Comparison of ENCODE assay signal across 23 cellular contexts in the genomic region with DNA sequence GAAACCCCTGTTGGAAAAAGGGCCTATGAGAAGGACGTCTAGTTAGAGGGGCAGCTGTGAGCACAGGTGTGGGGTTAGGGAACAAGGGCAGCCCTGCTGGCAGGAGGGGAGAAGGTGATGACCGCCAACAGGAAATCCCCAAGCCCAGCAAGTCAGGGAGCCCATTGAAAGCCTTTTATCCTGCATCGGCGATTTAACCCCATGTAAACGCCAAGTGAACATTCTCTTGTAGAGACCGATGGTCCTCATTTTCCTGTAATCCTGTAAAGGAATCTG. TPM values are rescaled to one million over a fixed set of nuclear protein-coding genes. Genes with fewer than 3 reads are reported as not detected.
A peak's percentile ranks its signal among the peaks of the same experiment; 100 is the strongest.
DNase-seq lines count a peak whose midpoint lies in the region; ATAC-seq, FAIRE-seq and TF ChIP-seq lines count a peak whose summit lies in the region.
"Had no signal": no experiment of that assay in that cellular context is flagged by ENCODE, and none has a peak within 500 bp of the region (broad histone marks: within the 10 kb centered on the region; RNA-seq: fewer than 3 reads in every experiment).

No MANE protein-coding gene starts in this region.

- H3K56ac ChIP-seq in H1 (replicated peaks; ENCODE audit: insufficient read length, low read depth, low read length), result no peak overlapping the region
- H3K56ac ChIP-seq in mesendoderm (ENCODE audit: low read length), result peak overlapping the region; percentile 9

- H2BK120ac ChIP-seq in H1 (replicated peaks; ENCODE audit: low read depth, low read length) (no peak overlapping the region), mesendoderm (ENCODE audit: low read depth, low read length) (no peak overlapping the region)

- peak overlapping the region; percentile 49 for H3K4me3 Mint-ChIP-seq in activated T-cell treated with anti-CD3 and anti-CD28 coated beads, Interleukin-2, amount 50 U/mL, for 4 hours
- H3K4me3 Mint-ChIP-seq in type B pancreatic cell, result peak overlapping the region; percentile 62
- H3K4me3 Mint-ChIP-seq: IgD-negative memory B cell had no signal

- TF ChIP-seq CTCF in H1 (IDR thresholded peaks at IDR 0.05; ENCODE audit: control extremely low read depth in 1 of 3, insufficient read depth in 1 of 3, low read depth in 1 of 3, low read length in 3 of 3), result peak in 2 of 3 experiments; percentile 14 to 16; a peak in 1 of 4 replicates
- no peak for TF ChIP-seq CTCF in type B pancreatic cell (conservative IDR thresholded peaks at IDR 0.05)

- no peak overlapping the region for H3K23ac ChIP-seq in H1 (ENCODE audit: insufficient read length)
- no peak overlapping the region for H3K23ac ChIP-seq in mesendoderm (ENCODE audit: low read length)

- peaks cover 0 to under 1% of the 10 kb centered on the region in 2 experiments for H4K20me1 ChIP-seq in H1 (replicated peaks in 1 of 2; ENCODE audit: control insufficient read depth in 1 of 2, insufficient read depth in 2 of 2, low read length in 2 of 2)

- H3K4me1 ChIP-seq in H1 (replicated peaks in 1 of 4; ENCODE audit: control insufficient read depth in 3 of 4, insufficient read depth in 4 of 4, low read length in 3 of 4) (peaks cover 16 to 30% (median 23%) of the 10 kb centered on the region in 4 experiments), mesendoderm (ENCODE audit: control insufficient read depth, low read depth, low read length) (peaks cover 8% of the 10 kb centered on the region)
- H3K4me1 ChIP-seq: SJCRH30 had no signal

- peaks cover 4 to 53% (median 43%) of the 10 kb centered on the region in 4 experiments for H3K27me3 ChIP-seq in H1 (replicated peaks in 1 of 4; ENCODE audit: control insufficient read depth in 3 of 4, extremely low read depth in 1 of 4, insufficient read depth in 3 of 4, low read length in 3 of 4)
- H3K27me3 ChIP-seq in mesendoderm (ENCODE audit: insufficient read depth, low read length, poor library complexity), result no peaks in the 10 kb centered on the region

- FAIRE-seq in H1 (lab: Jason Lieb, UNC), result peak; percentile 36
- FAIRE-seq: D721Med had no signal

- peak in 1 of 2 experiments; percentile 75; a peak in 1 of 3 replicates for TF ChIP-seq EP300 in H1 (IDR thresholded peaks at IDR 0.05; ENCODE audit: borderline replicate concordance in 1 of 2, low read depth in 2 of 2, low read length in 2 of 2)

- H3K4me3 ChIP-seq in H1 (ENCODE audit: extremely low read depth in 1 of 4, insufficient read depth in 2 of 4, low read depth in 3 of 4, low read length in 4 of 4) (peak overlapping the region in 1 of 4 experiments; percentile 65; a peak in 2 of 8 replicates), mesendoderm (ENCODE audit: low read length) (no peak overlapping the region)
- H3K4me3 ChIP-seq: GM23248, SJCRH30 had no signal

- no peaks in the 10 kb centered on the region for H3K36me3 Mint-ChIP-seq in activated T-cell treated with anti-CD3 and anti-CD28 coated beads, Interleukin-2, amount 50 U/mL, for 4 hours (ENCODE audit: insufficient read depth)
- no peaks in the 10 kb centered on the region for H3K36me3 Mint-ChIP-seq in type B pancreatic cell
- H3K36me3 Mint-ChIP-seq: CD8-positive, alpha-beta T cell; IgD-negative memory B cell had no signal

- no peak overlapping the region for H4K8ac ChIP-seq in H1 (ENCODE audit: extremely low read depth, insufficient read depth, low read length)
- no peak overlapping the region for H4K8ac ChIP-seq in mesendoderm (ENCODE audit: low read depth, low read length)

- POLR2A ChIA-PET in H1 (lab: Charles Lee; ENCODE audit: partially characterized antibody), result interaction anchor here (1.4 to 2.7 kb wide), 3 partner anchors 47 to 53 kb away, joined by 3 to 13 read pairs (median 10); no protein-coding TSS in a partner anchor

- no peaks in the 10 kb centered on the region for H3K9me3 Mint-ChIP-seq in activated T-cell treated with anti-CD3 and anti-CD28 coated beads, Interleukin-2, amount 50 U/mL, for 4 hours
- no peaks in the 10 kb centered on the region for H3K9me3 Mint-ChIP-seq in type B pancreatic cell
- H3K9me3 Mint-ChIP-seq: CD8-positive, alpha-beta T cell had no signal

- ATAC-seq in activated T-cell treated with anti-CD3 and anti-CD28 coated beads, Interleukin-2, amount 50 U/mL, for 4 hours, result no peak
- ATAC-seq in GM19328 (IDR thresholded peaks at IDR 0.05; ENCODE audit: unreplicated experiment), result no peak
- ATAC-seq in stimulated activated naive CD8-positive, alpha-beta T cell treated with anti-CD3 and anti-CD28 coated beads, Interleukin-15, Interleukin-2, amounts not matched to agents 100 U/mL and 50 U/mL, for 24 hours, result no peak
- ATAC-seq: CD8-positive, alpha-beta T cell; PC-3 had no signal

- DNase-seq in activated T-cell treated with anti-CD3 and anti-CD28 coated beads, Interleukin-2, amount 50 U/mL, for 4 hours, result no peak
- DNase-seq in activated T-cell treated with anti-CD3 and anti-CD28 coated beads, Interleukin-2, amount 50 U/mL, for 1 hour, result no peak
- DNase-seq in H1 (ENCODE audit: low read depth in 1 of 2, low spot score in 2 of 2), result no peak
- peak; percentile 41 for DNase-seq in mesendoderm
- DNase-seq in type B pancreatic cell (ENCODE audit: extremely low spot score, unreplicated experiment), result no peak
- no peak for DNase-seq in putamen (ENCODE audit: low spot score)
- DNase-seq in stimulated activated naive CD8-positive, alpha-beta T cell treated with anti-CD3 and anti-CD28 coated beads, Interleukin-15, Interleukin-2, amounts not matched to agents 100 U/mL and 50 U/mL, for 24 hours, result no peak
- DNase-seq: 8988T; CD8-positive, alpha-beta T cell; DMS79; GM23248; NCI-H1417; NCI-H187 treated with DMSO at 0.1 percent for 48 hours; NCI-H2171; NCI-H446; NCI-H69; PC-3; SJCRH30 had no signal

- no peak overlapping the region for H3K4ac ChIP-seq in H1 (replicated peaks; ENCODE audit: insufficient read length, low read depth, low read length)
- H3K4ac ChIP-seq in mesendoderm (ENCODE audit: low read depth, low read length), result no peak overlapping the region

- H3K36me3 ChIP-seq in H1 (ENCODE audit: control insufficient read depth in 2 of 4, insufficient read depth in 4 of 4, low read length in 3 of 4) (no peaks in the 10 kb centered on the region), mesendoderm (ENCODE audit: control insufficient read depth, insufficient read depth, low read length) (no peaks in the 10 kb centered on the region)
- H3K36me3 ChIP-seq: SJCRH30 had no signal

- H2AFZ ChIP-seq in H1 (ENCODE audit: low read length), result no peak overlapping the region

- no peak overlapping the region for H2BK15ac ChIP-seq in H1 (ENCODE audit: low read length)
- no peak overlapping the region for H2BK15ac ChIP-seq in mesendoderm (replicated peaks; ENCODE audit: low read depth)

- H3K4me1 Mint-ChIP-seq in activated T-cell treated with anti-CD3 and anti-CD28 coated beads, Interleukin-2, amount 50 U/mL, for 4 hours (ENCODE audit: low read depth), result peaks cover 24% of the 10 kb centered on the region
- H3K4me1 Mint-ChIP-seq in type B pancreatic cell (ENCODE audit: unreplicated experiment), result peaks cover 28% of the 10 kb centered on the region

- no peaks in the 10 kb centered on the region for H3K9me3 ChIP-seq in H1 (ENCODE audit: insufficient read depth in 2 of 2, low read depth in 1 of 2, low read length in 1 of 2)
- H3K9me3 ChIP-seq: SJCRH30 had no signal

- no peak overlapping the region for H2BK5ac ChIP-seq in H1 (ENCODE audit: low read depth, low read length)
- H2BK5ac ChIP-seq in mesendoderm (ENCODE audit: low read length), result no peak overlapping the region

- H4K91ac ChIP-seq in H1 (replicated peaks; ENCODE audit: insufficient read length, low read length), result no peak overlapping the region

- H3K14ac ChIP-seq in H1 (ENCODE audit: insufficient read length), result no peak overlapping the region

- WGBS in H1 (ENCODE audit: extremely low coverage in 1 of 2, insufficient coverage in 1 of 2, insufficient read length in 1 of 2, insufficient replicate concordance in 2 of 2, low coverage in 1 of 2, low lambda C conversion rate in 2 of 2, missing lambda C conversion rate in 1 of 2), 2 experiments, result 18% methylated on average over 5 of the region's 6 CpGs; no CpG with 5 or more reads in 1 of the 2 experiments
- WGBS in mesendoderm (ENCODE audit: extremely low coverage, insufficient coverage, low lambda C conversion rate), result no CpG with 5 or more reads among the region's 6 CpGs

- H3K27ac Mint-ChIP-seq in type B pancreatic cell, result no peak overlapping the region
- H3K27ac Mint-ChIP-seq: CD8-positive, alpha-beta T cell; IgD-negative memory B cell had no signal

- no peak for TF ChIP-seq POLR2A in H1 (IDR thresholded peaks at IDR 0.05; ENCODE audit: control extremely low read depth in 1 of 2, low read depth in 2 of 2, low read length in 2 of 2)

- H4K5ac ChIP-seq in H1 (ENCODE audit: insufficient read length, low read depth, low read length), result no peak overlapping the region
- no peak overlapping the region for H4K5ac ChIP-seq in mesendoderm (ENCODE audit: low read length)

- no peak overlapping the region for H2BK12ac ChIP-seq in H1 (ENCODE audit: low read depth, low read length)

- H3K27me3 Mint-ChIP-seq in activated T-cell treated with anti-CD3 and anti-CD28 coated beads, Interleukin-2, amount 50 U/mL, for 4 hours (ENCODE audit: low read depth), result peaks cover 47% of the 10 kb centered on the region
- H3K27me3 Mint-ChIP-seq in type B pancreatic cell, result peaks cover 45% of the 10 kb centered on the region

- no peak overlapping the region for H2AK5ac ChIP-seq in H1 (ENCODE audit: low read depth, low read length)
- H2AK5ac ChIP-seq in mesendoderm (ENCODE audit: low read length), result no peak overlapping the region

- no peak overlapping the region for H2BK20ac ChIP-seq in H1 (ENCODE audit: low read length)

- no peak overlapping the region for H3K27ac ChIP-seq in H1 (ENCODE audit: low read depth, low read length)
- H3K27ac ChIP-seq in mesendoderm (ENCODE audit: low read depth, low read length), result no peak overlapping the region
- H3K27ac ChIP-seq: GM23248, SJCRH30 had no signal

- no peaks in the 10 kb centered on the region; a peak in 1 of 4 replicates for H3K79me2 ChIP-seq in H1 (ENCODE audit: control insufficient read depth in 1 of 2, insufficient read depth in 2 of 2, low read length in 2 of 2)
- no peaks in the 10 kb centered on the region for H3K79me2 ChIP-seq in mesendoderm (ENCODE audit: control insufficient read depth, insufficient read depth, low read length)

- H3K9ac ChIP-seq in H1 (replicated peaks in 1 of 4; ENCODE audit: extremely low read depth in 1 of 4, low read depth in 3 of 4, low read length in 3 of 4), result no peak overlapping the region
- no peak overlapping the region for H3K9ac ChIP-seq in mesendoderm (ENCODE audit: low read length)
- H3K9ac ChIP-seq: GM23248 had no signal

- CTCF ChIA-PET in H1 (lab: Charles Lee; ENCODE audit: partially characterized antibody), result interaction anchor here (0.7 to 11.0 kb wide), 15 partner anchors 12 to 143 kb away, joined by 3 to 511 read pairs (median 8); a partner anchor contains a TSS

- H3K18ac ChIP-seq in H1 (ENCODE audit: extremely low read depth, low read length) (no peak overlapping the region), mesendoderm (ENCODE audit: low read length) (no peak overlapping the region)

- H3K79me1 ChIP-seq in H1 (ENCODE audit: low read depth, low read length) (no peaks in the 10 kb centered on the region), mesendoderm (ENCODE audit: low read length) (no peaks in the 10 kb centered on the region)

- peaks cover 7% of the 10 kb centered on the region; the same call in 1 of the 2 replicates for H3K23me2 ChIP-seq in H1 (ENCODE audit: low read depth, low read length)

- peak overlapping the region; percentile 55 to 80 for H3K4me2 ChIP-seq in H1 (ENCODE audit: insufficient read depth in 1 of 2, low read depth in 2 of 2, low read length in 2 of 2)
- no peak overlapping the region for H3K4me2 ChIP-seq in mesendoderm (ENCODE audit: low read length)

- no peak; a peak in 1 of 4 replicates for TF ChIP-seq RAD21 in H1 (IDR thresholded peaks at IDR 0.05 in 1 of 2, conservative IDR thresholded peaks at IDR 0.05 in 1 of 2; ENCODE audit: low read depth in 2 of 2, low read length in 2 of 2)

RNA-seq across cellular contexts. Expression of a gene that starts 1.1 kb away (rescaled TPM):
- not detected for total RNA-seq in activated T-cell treated with anti-CD3 and anti-CD28 coated beads, Interleukin-2, amount 50 U/mL, for 4 hours
- 0.40 and 0.43 TPM in 2 replicates for total RNA-seq in H1 (2021; fragmentation: NEBNext Ultra II Directional; extraction: Animal tissue kit (Norgen Biotek cat#: 25700))
- polyA plus RNA-seq in H1 (2011; rRNA removed), result 0.52 and 0.68 TPM in 2 replicates
- 0.67 TPM for polyA plus RNA-seq in H1 (2011; cell fraction: cytosol; rRNA removed)
- 1.0 TPM for polyA plus RNA-seq in H1 (2011; cell fraction: nucleus; rRNA removed)
- 0.37 to 0.74 TPM (median 0.55 TPM) in 4 replicates for polyA plus RNA-seq in H1 (2012, experiment 1 of 2)
- polyA plus RNA-seq in H1 (2012, experiment 2 of 2), result 0.50 TPM
- polyA plus RNA-seq in H1 (2013, experiment 1 of 2), result 0.26 TPM
- 0.26 TPM for polyA plus RNA-seq in H1 (2013, experiment 2 of 2)
- polyA minus RNA-seq in H1 (2011; rRNA and poly(A)+ RNA removed), result 0.39 and 0.54 TPM in 2 replicates
- not detected for polyA minus RNA-seq in H1 (2011; cell fraction: cytosol; rRNA and poly(A)+ RNA removed)
- polyA minus RNA-seq in H1 (2011; cell fraction: nucleus; rRNA and poly(A)+ RNA removed), result 0.70 TPM
- polyA plus RNA-seq in mesendoderm (2013, experiment 1 of 2), result 0.18 TPM
- polyA plus RNA-seq in mesendoderm (2013, experiment 2 of 2), result 0.21 TPM
- total RNA-seq in type B pancreatic cell (ENCODE audit: low replicate concordance), result 0.05 TPM in 1 of 2 replicates, not detected in the other
- total RNA-seq: CD8-positive, alpha-beta T cell; GM23248; LHCN-M2; PC-3; SJCRH30 had no signal
- polyA plus RNA-seq: BJ, GM23248, IgD-negative memory B cell had no signal

RNA-seq across cellular contexts. Expression of a gene that starts 17.2 kb away (rescaled TPM):
- under 1 TPM in 1 of 3 donors, not detected in 2; 0.24 TPM for total RNA-seq in activated T-cell treated with anti-CD3 and anti-CD28 coated beads, Interleukin-2, amount 50 U/mL, for 4 hours
- 0.50 and 0.54 TPM in 2 replicates for total RNA-seq in H1 (2021; fragmentation: NEBNext Ultra II Directional; extraction: Animal tissue kit (Norgen Biotek cat#: 25700))
- 1.4 and 2.0 TPM in 2 replicates for polyA plus RNA-seq in H1 (2011; rRNA removed)
- 0.88 TPM for polyA plus RNA-seq in H1 (2011; cell fraction: cytosol; rRNA removed)
- polyA plus RNA-seq in H1 (2011; cell fraction: nucleus; rRNA removed), result 1.2 TPM
- 0.25 to 0.92 TPM (median 0.80 TPM) in 3 of 4 replicates, not detected in the other for polyA plus RNA-seq in H1 (2012, experiment 1 of 2)
- 1.0 TPM for polyA plus RNA-seq in H1 (2012, experiment 2 of 2)
- polyA plus RNA-seq in H1 (2013, experiment 1 of 2), result 1.4 TPM
- polyA plus RNA-seq in H1 (2013, experiment 2 of 2), result 0.94 TPM
- polyA minus RNA-seq in H1 (2011; rRNA and poly(A)+ RNA removed), result 0.35 TPM in 1 of 2 replicates, not detected in the other
- not detected for polyA minus RNA-seq in H1 (2011; cell fraction: cytosol; rRNA and poly(A)+ RNA removed)
- polyA minus RNA-seq in H1 (2011; cell fraction: nucleus; rRNA and poly(A)+ RNA removed), result not detected
- 0.44 TPM for polyA plus RNA-seq in mesendoderm (2013, experiment 1 of 2)
- polyA plus RNA-seq in mesendoderm (2013, experiment 2 of 2), result 0.38 TPM
- total RNA-seq in type B pancreatic cell (ENCODE audit: low replicate concordance), result 2.9 and 3.8 TPM in 2 replicates
- total RNA-seq: CD8-positive, alpha-beta T cell; GM23248; LHCN-M2; SJCRH30 had no signal
- polyA plus RNA-seq: BJ, GM23248, IgD-negative memory B cell had no signal

RNA-seq across cellular contexts. Expression of a gene that starts 41.7 kb away (rescaled TPM):
- total RNA-seq in activated T-cell treated with anti-CD3 and anti-CD28 coated beads, Interleukin-2, amount 50 U/mL, for 4 hours, result under 1 TPM; 0.05 to 0.10 (median 0.08) TPM
- total RNA-seq in H1 (2021; fragmentation: NEBNext Ultra II Directional; extraction: Animal tissue kit (Norgen Biotek cat#: 25700)), result 32.3 and 33.8 TPM in 2 replicates
- 22.3 and 39.4 TPM in 2 replicates for polyA plus RNA-seq in H1 (2011; rRNA removed)
- polyA plus RNA-seq in H1 (2011; cell fraction: cytosol; rRNA removed), result 30.1 TPM
- 56.2 TPM for polyA plus RNA-seq in H1 (2011; cell fraction: nucleus; rRNA removed)
- polyA plus RNA-seq in H1 (2012, experiment 1 of 2), result 20.6 to 29.9 TPM (median 28.3 TPM) in 4 replicates
- 24.1 TPM for polyA plus RNA-seq in H1 (2012, experiment 2 of 2)
- 65.1 TPM for polyA plus RNA-seq in H1 (2013, experiment 1 of 2)
- 59.8 TPM for polyA plus RNA-seq in H1 (2013, experiment 2 of 2)
- 14.4 and 15.8 TPM in 2 replicates for polyA minus RNA-seq in H1 (2011; rRNA and poly(A)+ RNA removed)
- 22.8 TPM for polyA minus RNA-seq in H1 (2011; cell fraction: cytosol; rRNA and poly(A)+ RNA removed)
- polyA minus RNA-seq in H1 (2011; cell fraction: nucleus; rRNA and poly(A)+ RNA removed), result 18.1 TPM
- polyA plus RNA-seq in mesendoderm (2013, experiment 1 of 2), result 31.2 TPM
- 32.2 TPM for polyA plus RNA-seq in mesendoderm (2013, experiment 2 of 2)
- total RNA-seq in type B pancreatic cell (ENCODE audit: low replicate concordance), result 9.5 and 15.3 TPM in 2 replicates
- total RNA-seq: CD8-positive, alpha-beta T cell had no signal
- polyA plus RNA-seq: IgD-negative memory B cell had no signal
